Comparison of ENCODE assay signal across 8 cellular contexts in the genomic region with DNA sequence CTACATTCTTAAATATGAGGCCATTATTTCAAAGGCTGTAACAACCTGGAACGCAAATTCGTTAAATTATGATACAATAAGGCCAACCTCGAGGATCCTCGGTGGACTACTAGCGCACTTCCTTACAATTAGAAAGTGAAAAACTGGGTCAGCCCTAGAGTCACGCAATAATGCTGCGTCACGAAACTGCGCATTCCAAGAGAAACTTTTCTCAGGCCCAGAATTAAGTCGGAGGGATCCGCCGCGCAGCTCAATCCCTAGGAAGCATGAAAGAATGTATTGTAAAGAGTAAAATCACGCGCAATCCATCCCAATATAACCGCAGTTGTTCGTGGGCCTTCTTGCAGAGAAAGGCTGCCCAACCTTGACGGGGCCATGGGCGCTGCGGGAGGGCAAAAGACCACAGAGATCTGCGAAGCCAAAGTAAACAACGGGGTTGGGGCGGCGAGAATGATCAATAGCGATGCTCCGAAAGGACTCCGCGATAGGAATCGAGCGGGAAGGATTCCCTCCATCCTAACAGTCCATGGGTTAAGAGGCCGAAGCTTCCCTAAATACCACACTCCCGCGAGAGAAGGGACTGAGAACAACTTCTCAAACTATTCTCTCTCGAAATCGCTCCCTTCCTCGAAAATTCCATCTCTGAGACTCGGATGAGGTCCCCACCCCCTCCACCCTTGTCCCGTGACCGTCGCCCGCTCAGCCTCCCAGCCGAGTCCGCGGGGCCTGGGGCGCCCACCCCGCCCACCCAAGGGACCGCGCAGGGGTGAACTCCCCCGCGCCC. TPM values are rescaled to one million over a fixed set of nuclear protein-coding genes. Genes with fewer than 3 reads are reported as not detected.
DNase-seq lines count a peak whose midpoint lies in the region; FAIRE-seq and TF ChIP-seq lines count a peak whose summit lies in the region.

No MANE protein-coding gene starts in this region.

- H2AFZ ChIP-seq in keratinocyte (ENCODE audit: control insufficient read depth, low read length), result peak overlapping the region; percentile 95

- TF ChIP-seq CTCF in GM10266 (IDR thresholded peaks at IDR 0.05; ENCODE audit: control insufficient read depth, insufficient read depth, low read depth, missing control alignments), result no peak
- TF ChIP-seq CTCF in WERI-Rb-1 (IDR thresholded peaks at IDR 0.05; ENCODE audit: low read depth, low read length), result no peak
- no peak for TF ChIP-seq CTCF in chondrocyte (IDR thresholded peaks at IDR 0.05)
- TF ChIP-seq CTCF in keratinocyte (optimal IDR thresholded peaks at IDR 0.05 in 1 of 3, IDR thresholded peaks at IDR 0.05 in 1 of 3, conservative IDR thresholded peaks at IDR 0.05 in 1 of 3; ENCODE audit: extremely low read depth in 1 of 3, insufficient read depth in 2 of 3, low read length in 3 of 3), result no peak

- dilution Hi-C loops in keratinocyte (cut with MboI; ENCODE audit: extremely low pct_ligation_motif_present, low sequenced_read_pairs), result loop anchor here (5.0 kb wide), 1 partner anchor 52 kb away; no protein-coding TSS in a partner anchor

- peaks cover 45% of the 10 kb centered on the region for H3K4me1 Mint-ChIP-seq in chondrocyte (ENCODE audit: low read depth)

- H3K36me3 ChIP-seq in WERI-Rb-1 (no peaks in the 10 kb centered on the region), keratinocyte (ENCODE audit: control insufficient read depth in 2 of 2, extremely low read depth in 1 of 2, insufficient read depth in 2 of 2, low read length in 2 of 2) (no peaks in the 10 kb centered on the region)

- FAIRE-seq in keratinocyte (lab: Jason Lieb, UNC), result peak; percentile 34

- no peaks in the 10 kb centered on the region for H3K9me3 Mint-ChIP-seq in chondrocyte (ENCODE audit: low read depth)

- peaks cover 45% of the 10 kb centered on the region for H3K79me2 ChIP-seq in keratinocyte (ENCODE audit: control insufficient read depth, insufficient read depth, low read length)

- no peaks in the 10 kb centered on the region for H4K20me1 ChIP-seq in keratinocyte (ENCODE audit: control insufficient read depth, extremely low read depth, insufficient read depth, low read length)

- peak overlapping the region; percentile 97 for H3K9ac ChIP-seq in keratinocyte (ENCODE audit: control insufficient read depth, extremely low read depth, insufficient read depth, low read length)

- H3K9me3 ChIP-seq in WERI-Rb-1 (ENCODE audit: severe bottlenecking) (peaks cover 6% of the 10 kb centered on the region), keratinocyte (ENCODE audit: control insufficient read depth, low read depth, low read length) (no peaks in the 10 kb centered on the region)

- H3K27me3 Mint-ChIP-seq in chondrocyte (ENCODE audit: low read depth), result no peaks in the 10 kb centered on the region

- H3K9me1 ChIP-seq in keratinocyte (ENCODE audit: control insufficient read depth, extremely low read depth, insufficient read depth, low read length), result no peaks in the 10 kb centered on the region

- H3K27me3 ChIP-seq in WERI-Rb-1 (ENCODE audit: insufficient read depth, low read depth, severe bottlenecking) (no peaks in the 10 kb centered on the region), keratinocyte (ENCODE audit: control insufficient read depth, extremely low read depth, insufficient read depth, low read length) (no peaks in the 10 kb centered on the region)

- peaks cover 19% of the 10 kb centered on the region for H3K4me1 ChIP-seq in keratinocyte (ENCODE audit: control insufficient read depth, extremely low read depth, insufficient read depth, low read length)

- no peak overlapping the region for H3K27ac ChIP-seq in WERI-Rb-1
- H3K27ac ChIP-seq in keratinocyte (ENCODE audit: control insufficient read depth, insufficient read depth, low read length), result peak overlapping the region; percentile 98
- H3K27ac ChIP-seq in skin epidermis, result peak overlapping the region; percentile 81 to 99 (median 95)

- H3K36me3 Mint-ChIP-seq in chondrocyte (ENCODE audit: low read depth), result peaks cover 2% of the 10 kb centered on the region

- H3K4me3 Mint-ChIP-seq in chondrocyte (ENCODE audit: unreplicated experiment), result peak overlapping the region; percentile 92

- DNase-seq in GM10266 (ENCODE audit: extremely low spot score) (peak; percentile 29), WERI-Rb-1 (no peak), chondrocyte (ENCODE audit: low spot score) (no peak), keratinocyte (ENCODE audit: low read depth, low spot score) (no peak), NCI-H187 (lab: John Stamatoyannopoulos, UW) (no peak), activated gamma-delta T cell treated with Interleukin-2 at 50 U/mL for 16 hours (no peak)
- DNase-seq in Jurkat, Clone E6-1 (ENCODE audit: low read depth, low spot score), result peak; percentile 8

- peak overlapping the region; percentile 62 for H3K4me3 ChIP-seq in Jurkat, Clone E6-1 (ENCODE audit: low read length)
- H3K4me3 ChIP-seq in WERI-Rb-1 (ENCODE audit: low read depth, low read length) (peak overlapping the region; percentile 93; the same call in 1 of the 2 replicates), keratinocyte (ENCODE audit: control insufficient read depth in 2 of 3, extremely low read depth in 1 of 3, insufficient read depth in 2 of 3, low read depth in 1 of 3, low read length in 3 of 3) (peak overlapping the region; percentile 57 to 92 (median 88)), skin epidermis (peak overlapping the region; percentile 56 to 91 (median 68))

- H3K27ac Mint-ChIP-seq in chondrocyte (ENCODE audit: unreplicated experiment), result peak overlapping the region; percentile 100

- peak overlapping the region; percentile 77 for H3K4me2 ChIP-seq in keratinocyte (ENCODE audit: control insufficient read depth, extremely low read depth, insufficient read depth, low read depth, low read length)

RNA-seq across cellular contexts. Expression of a gene that starts 0.6 kb away (rescaled TPM):
- polyA plus RNA-seq in Jurkat, Clone E6-1 (2012; ENCODE audit: insufficient read depth, insufficient read length), result 59.0 TPM
- 93.6 to 97.1 TPM (median 95.6 TPM) in 3 replicates for total RNA-seq in chondrocyte
- 27.6 to 40.2 TPM (median 35.5 TPM) in 3 replicates for polyA plus RNA-seq in keratinocyte
- 131 TPM for polyA plus RNA-seq in keratinocyte (2011; ENCODE audit: low read depth)
- polyA plus RNA-seq in keratinocyte (2011; cell fraction: cytosol; rRNA removed), result 25.7 and 46.8 TPM in 2 replicates
- polyA plus RNA-seq in keratinocyte (2011; cell fraction: nucleus; rRNA removed), result 38.7 and 45.4 TPM in 2 replicates
- polyA plus RNA-seq in keratinocyte (2012; ENCODE audit: low replicate concordance), result 29.3 and 37.2 TPM in 2 replicates
- polyA minus RNA-seq in keratinocyte, result 13.2 to 44.1 TPM (median 27.3 TPM) in 3 replicates
- 13.8 TPM for polyA minus RNA-seq in keratinocyte (2011; cell fraction: cytosol; rRNA and poly(A)+ RNA removed)
- polyA minus RNA-seq in keratinocyte (2011; cell fraction: nucleus; rRNA and poly(A)+ RNA removed), result 17.5 and 25.0 TPM in 2 replicates

RNA-seq across cellular contexts. Expression of a gene that starts 48.0 kb away (rescaled TPM):
- not detected for polyA plus RNA-seq in Jurkat, Clone E6-1 (2012; ENCODE audit: insufficient read depth, insufficient read length)
- 1.8 to 2.3 TPM (median 2.2 TPM) in 3 replicates for total RNA-seq in chondrocyte
- 0.17 to 0.46 TPM (median 0.37 TPM) in 3 replicates for polyA plus RNA-seq in keratinocyte
- polyA plus RNA-seq in keratinocyte (2011; ENCODE audit: low read depth), result 0.36 TPM
- 0.29 and 0.64 TPM in 2 replicates for polyA plus RNA-seq in keratinocyte (2011; cell fraction: cytosol; rRNA removed)
- polyA plus RNA-seq in keratinocyte (2011; cell fraction: nucleus; rRNA removed), result 0.25 and 0.43 TPM in 2 replicates
- 0.14 and 0.45 TPM in 2 replicates for polyA plus RNA-seq in keratinocyte (2012; ENCODE audit: low replicate concordance)
- polyA minus RNA-seq in keratinocyte, result 0.13 to 0.42 TPM (median 0.16 TPM) in 3 replicates
- polyA minus RNA-seq in keratinocyte (2011; cell fraction: cytosol; rRNA and poly(A)+ RNA removed), result not detected
- 0.32 and 1.4 TPM in 2 replicates for polyA minus RNA-seq in keratinocyte (2011; cell fraction: nucleus; rRNA and poly(A)+ RNA removed)

Comparison
In these comparisons a context has a peak if more than half of its experiments do, and no peak if none do; other contexts are left out.
1. DNase-seq: peak in GM10266 (single experiment) and Jurkat, Clone E6-1 (single experiment); none in WERI-Rb-1 (single experiment), chondrocyte (single experiment), keratinocyte (single experiment), NCI-H187 (0 of 2) and activated gamma-delta T cell treated with Interleukin-2 at 50 U/mL for 16 hours (single experiment).
2. Peak in every context shown above with its lines, with median percentiles within 50 percentile points of each other: H3K4me3 ChIP-seq.